Comparison of ENCODE assay signal across 26 cellular contexts in genomic region chrX:121245763-121246162, GRCh38.
"Had no signal": no experiment of that assay in that cellular context is flagged by ENCODE, and none has a peak within 500 bp of the region (broad histone marks: within the 10 kb centered on the region; RNA-seq: fewer than 3 reads in every experiment).

No MANE protein-coding gene starts in this region.

- H3K4me1 Mint-ChIP-seq: mesothelial cell of epicardium; naive B cell; stimulated activated naive CD8-positive, alpha-beta T cell treated with anti-CD3 and anti-CD28 coated beads, Interleukin-15, amount 100 ng/mL, for 72 hours had no signal

- H3K36me3 Mint-ChIP-seq: naive B cell; natural killer cell treated with Interleukin-12 subunit alpha and Interleukin-12 subunit beta and Interleukin-15 and Interleukin-18, amount 100 ng/mL, for 72 hours had no signal

- H3K4me3 Mint-ChIP-seq: effector memory CD8-positive, alpha-beta T cell; mesothelial cell of epicardium; naive B cell; natural killer cell treated with Interleukin-12 subunit alpha and Interleukin-12 subunit beta and Interleukin-15 and Interleukin-18, amount 100 ng/mL, for 72 hours; stimulated activated naive CD8-positive, alpha-beta T cell treated with anti-CD3 and anti-CD28 coated beads, Interleukin-15, amount 100 ng/mL, for 72 hours had no signal

- H3K27ac ChIP-seq: esophagus squamous epithelium, ovary, right atrium auricular region, sigmoid colon, spleen, suprapubic skin, transverse colon, upper lobe of right lung, uterus had no signal

- ATAC-seq: effector memory CD8-positive, alpha-beta T cell; left lobe of liver; mucosa of descending colon; natural killer cell treated with Interleukin-12 subunit alpha and Interleukin-12 subunit beta and Interleukin-15 and Interleukin-18, amount 100 ng/mL, for 72 hours; stimulated activated naive CD8-positive, alpha-beta T cell treated with anti-CD3 and anti-CD28 coated beads, Interleukin-15, amount 100 ng/mL, for 72 hours; upper lobe of right lung had no signal

- H3K36me3 ChIP-seq: esophagus squamous epithelium, ovary, right atrium auricular region, sigmoid colon, spleen, suprapubic skin, transverse colon, upper lobe of right lung, uterus had no signal

- H3K27me3 Mint-ChIP-seq: effector memory CD8-positive, alpha-beta T cell; naive B cell; progenitor cell of endocrine pancreas had no signal

- H3K9me3 Mint-ChIP-seq: natural killer cell treated with Interleukin-12 subunit alpha and Interleukin-12 subunit beta and Interleukin-15 and Interleukin-18, amount 100 ng/mL, for 72 hours; stimulated activated naive CD8-positive, alpha-beta T cell treated with anti-CD3 and anti-CD28 coated beads, Interleukin-15, amount 100 ng/mL, for 72 hours had no signal

- H3K27me3 ChIP-seq: esophagus squamous epithelium, ovary, right atrium auricular region, sigmoid colon, spleen, suprapubic skin, transverse colon, upper lobe of right lung, uterus had no signal

- H3K27ac Mint-ChIP-seq: effector memory CD8-positive, alpha-beta T cell; mesothelial cell of epicardium; natural killer cell treated with Interleukin-12 subunit alpha and Interleukin-12 subunit beta and Interleukin-15 and Interleukin-18, amount 100 ng/mL, for 72 hours; progenitor cell of endocrine pancreas; stimulated activated naive CD8-positive, alpha-beta T cell treated with anti-CD3 and anti-CD28 coated beads, Interleukin-15, amount 100 ng/mL, for 72 hours had no signal

- DNase-seq: cerebellar nuclear complex; cortex of kidney; effector memory CD8-positive, alpha-beta T cell; erythroblast; esophagus squamous epithelium; kidney; mesenchymal stem cell; mucosa of descending colon; naive B cell; occipital lobe; ovary; sigmoid colon; spleen; stimulated activated naive CD4-positive, alpha-beta T cell; stimulated activated naive CD8-positive, alpha-beta T cell treated with anti-CD3 and anti-CD28 coated beads, Interleukin-15, amount 100 ng/mL, for 72 hours; transverse colon; upper lobe of right lung; uterus had no signal

- H3K9me3 ChIP-seq: esophagus squamous epithelium, mucosa of descending colon, ovary, right atrium auricular region, sigmoid colon, spleen, suprapubic skin, transverse colon, upper lobe of right lung, uterus had no signal

- H3K4me1 ChIP-seq: esophagus squamous epithelium, right atrium auricular region, sigmoid colon, spleen, suprapubic skin, transverse colon, upper lobe of right lung, uterus had no signal

- FAIRE-seq: endometrium had no signal

- H3K4me3 ChIP-seq: esophagus squamous epithelium, lung, mucosa of descending colon, ovary, right atrium auricular region, sigmoid colon, spleen, suprapubic skin, transverse colon, upper lobe of right lung, uterus had no signal
